In genomic region chr6:170269151-170269872, GRCh38 we compare ENCODE assay signal across 15 cellular contexts. TPM values are rescaled to one million over a fixed set of nuclear protein-coding genes. Genes with fewer than 3 reads are reported as not detected.
DNase-seq lines count a peak whose midpoint lies in the region; ATAC-seq, FAIRE-seq and TF ChIP-seq lines count a peak whose summit lies in the region.
"Had no signal": no experiment of that assay in that cellular context is flagged by ENCODE, and none has a peak within 500 bp of the region (broad histone marks: within the 10 kb centered on the region; RNA-seq: fewer than 3 reads in every experiment).

No MANE protein-coding gene starts in this region.

- H4K20me1 ChIP-seq in HepG2 (ENCODE audit: insufficient read depth, low read length) = no peaks in the 10 kb centered on the region; the same call in 1 of the 2 replicates

- H3K4me2 ChIP-seq in HepG2 (ENCODE audit: low read depth, low read length) = no peak overlapping the region

- no peak overlapping the region for H2AFZ ChIP-seq in HepG2 (ENCODE audit: low read length)

- H3K9me3 ChIP-seq in HepG2 (ENCODE audit: low read length) = no peaks in the 10 kb centered on the region
- H3K9me3 ChIP-seq: left ventricle myocardium inferior had no signal

- H3K4me1 Mint-ChIP-seq in type B pancreatic cell (ENCODE audit: unreplicated experiment) = peaks cover 34% of the 10 kb centered on the region

- TF ChIP-seq POLR2A in HepG2 (IDR thresholded peaks at IDR 0.05; ENCODE audit: insufficient read depth in 1 of 2, low read depth in 2 of 2, low read length in 2 of 2) = no peak

- H3K36me3 ChIP-seq in HepG2 (replicated peaks in 1 of 2; ENCODE audit: control insufficient read depth in 1 of 2, insufficient read depth in 2 of 2, low read length in 2 of 2) = no peaks in the 10 kb centered on the region
- H3K36me3 ChIP-seq: left ventricle myocardium inferior had no signal

- no peak overlapping the region for H3K27ac ChIP-seq in HepG2 (ENCODE audit: extremely low read length, insufficient read depth, low read length)
- H3K27ac ChIP-seq: 22Rv1, left ventricle myocardium inferior had no signal

- ATAC-seq in HepG2 = peak; percentile 32
- ATAC-seq in GM21515 (IDR thresholded peaks at IDR 0.05; ENCODE audit: unreplicated experiment) = no peak
- ATAC-seq: activated naive CD8-positive, alpha-beta T cell treated with anti-CD3 and anti-CD28 coated beads, Interleukin-2, amount 50 U/mL, for 24 hours had no signal

- peak overlapping the region; percentile 89 for H3K27ac Mint-ChIP-seq in type B pancreatic cell
- H3K27ac Mint-ChIP-seq: activated naive CD8-positive, alpha-beta T cell treated with anti-CD3 and anti-CD28 coated beads, Interleukin-2, amount 50 U/mL, for 24 hours; stimulated activated naive CD8-positive, alpha-beta T cell treated with anti-CD3 and anti-CD28 coated beads, Interleukin-15, Interleukin-2, amounts not matched to agents 100 ng/mL and 50 ng/mL, for 24 hours had no signal

- BruUV-seq in HepG2 (replicated peaks; lab: Mats Ljungman, UMichigan) = no TSS peak

- CTCF ChIA-PET in HepG2 (lab: Yijun Ruan, JAX; ENCODE audit: low intra/inter-chr PET ratio, low total read pairs) = no interaction called here

- H3K9ac ChIP-seq in HepG2 (ENCODE audit: insufficient read depth, low read depth, low read length) = no peak overlapping the region

- peaks cover 9% of the 10 kb centered on the region for H3K27me3 Mint-ChIP-seq in type B pancreatic cell
- H3K27me3 Mint-ChIP-seq: stimulated activated naive CD8-positive, alpha-beta T cell treated with anti-CD3 and anti-CD28 coated beads, Interleukin-15, Interleukin-2, amounts not matched to agents 100 ng/mL and 50 ng/mL, for 24 hours had no signal

- TF ChIP-seq CTCF in HepG2 (CRISPR knock-in tag; IDR thresholded peaks at IDR 0.05) (no peak), type B pancreatic cell (conservative IDR thresholded peaks at IDR 0.05) (no peak)

- no peaks in the 10 kb centered on the region for H3K79me2 ChIP-seq in HepG2 (ENCODE audit: insufficient read depth, low read length)

- H3K4me3 Mint-ChIP-seq in type B pancreatic cell = peak overlapping the region; percentile 47
- H3K4me3 Mint-ChIP-seq: activated naive CD8-positive, alpha-beta T cell treated with anti-CD3 and anti-CD28 coated beads, Interleukin-2, amount 50 U/mL, for 24 hours; stimulated activated naive CD8-positive, alpha-beta T cell treated with anti-CD3 and anti-CD28 coated beads, Interleukin-15, Interleukin-2, amounts not matched to agents 100 ng/mL and 50 ng/mL, for 24 hours had no signal

- no peak for FAIRE-seq in HepG2 (lab: Jason Lieb, UNC)
- FAIRE-seq: TTC549 had no signal

- in situ Hi-C loops in HepG2 (cut with HindIII; ENCODE audit: extremely low pct_ligation_motif_present, low pct_unique_long_range_greater_than_20kb) = no loop called here

- DNase-seq in DMS 273 (lab: John Stamatoyannopoulos, UW; ENCODE audit: unreplicated experiment) (peak; percentile 24), DMS 273 treated with DMSO at 0.1 percent for 48 hours (lab: John Stamatoyannopoulos, UW) (no peak), NCI-H526 (lab: John Stamatoyannopoulos, UW) (peak; percentile 90 to 91), HepG2 (ENCODE audit: low spot score) (no peak), type B pancreatic cell (ENCODE audit: extremely low spot score, unreplicated experiment) (no peak), EL (no peak)
- no peak for DNase-seq in activated CD8-positive, alpha-beta memory T cell treated with anti-CD3 and anti-CD28 coated beads, Interleukin-2, amount 50 U/mL, for 4 hours
- DNase-seq: activated naive CD8-positive, alpha-beta T cell treated with anti-CD3 and anti-CD28 coated beads, Interleukin-2, amount 50 U/mL, for 24 hours; left ventricle myocardium inferior; occipital lobe; stimulated activated CD4-positive, alpha-beta T cell treated with anti-CD3 and anti-CD28 coated beads, Interleukin-4, amount 100 ng/mL, for 1 hour had no signal

- no peaks in the 10 kb centered on the region for H3K9me3 Mint-ChIP-seq in type B pancreatic cell
- H3K9me3 Mint-ChIP-seq: activated naive CD8-positive, alpha-beta T cell treated with anti-CD3 and anti-CD28 coated beads, Interleukin-2, amount 50 U/mL, for 24 hours; stimulated activated naive CD8-positive, alpha-beta T cell treated with anti-CD3 and anti-CD28 coated beads, Interleukin-15, Interleukin-2, amounts not matched to agents 100 ng/mL and 50 ng/mL, for 24 hours had no signal

- H3K27me3 ChIP-seq in HepG2 (ENCODE audit: control insufficient read depth in 1 of 2, insufficient read depth in 2 of 2, low read length in 2 of 2) = peaks cover 34 to 82% of the 10 kb centered on the region in 2 experiments

- H3K36me3 Mint-ChIP-seq in type B pancreatic cell = no peaks in the 10 kb centered on the region

- no peak for TF ChIP-seq RAD21 in HepG2 (CRISPR knock-in tag; IDR thresholded peaks at IDR 0.05)

- intact Hi-C loops in HepG2 (cut with micrococcal nuclease; ENCODE audit: unreplicated experiment) = no loop called here

- POLR2A ChIA-PET in HepG2 (lab: Yijun Ruan, JAX) = no interaction called here

- WGBS in HepG2 (ENCODE audit: low lambda C conversion rate) = 32% methylated on average over 9 of the region's 23 CpGs

- H3K4me1 ChIP-seq in HepG2 (ENCODE audit: insufficient read depth, low read length) = peaks cover 12% of the 10 kb centered on the region

- H3K4me3 ChIP-seq in HepG2 (replicated peaks in 1 of 3; ENCODE audit: insufficient read depth in 1 of 3, low read depth in 2 of 3, low read length in 3 of 3) = no peak overlapping the region
- H3K4me3 ChIP-seq: left ventricle myocardium inferior had no signal

- TF ChIP-seq EP300 in HepG2 (IDR thresholded peaks at IDR 0.05; ENCODE audit: low read depth in 2 of 2, low read length in 2 of 2) = no peak
- TF ChIP-seq EP300 in HepG2 (CRISPR knock-in tag; IDR thresholded peaks at IDR 0.05; ENCODE audit: borderline replicate concordance) = no peak

TF ChIP-seq in HepG2, 621 proteins besides CTCF, POLR2A, EP300 and RAD21:
- TF ChIP-seq ZNF3 (CRISPR knock-in tag; IDR thresholded peaks at IDR 0.05) = no peak
- TF ChIP-seq KDM2A (CRISPR knock-in tag; IDR thresholded peaks at IDR 0.05; ENCODE audit: borderline replicate concordance, low read depth) = no peak
- no peak for TF ChIP-seq EEA1 (CRISPR knock-in tag; IDR thresholded peaks at IDR 0.05; ENCODE audit: borderline replicate concordance)

RNA-seq across cellular contexts. Expression of gene DLL1, which starts 21.6 kb away (rescaled TPM):
- total RNA-seq in HepG2 (2016; rRNA removed; fragmentation: Illumina TruSeq; extraction: Trizol) (not detected in 2 replicates), type B pancreatic cell (ENCODE audit: low replicate concordance) (4.2 and 11.7 TPM in 2 replicates)
- not detected in 2 replicates for total RNA-seq in HepG2 (2016; cell fraction: cytosol; rRNA removed; fragmentation: Illumina TruSeq; extraction: Trizol; ENCODE audit: low read depth)
- not detected in 2 replicates for total RNA-seq in HepG2 (2016; cell fraction: insoluble cytoplasmic fraction; rRNA removed; fragmentation: Illumina TruSeq; extraction: Trizol)
- not detected in 2 replicates for total RNA-seq in HepG2 (2016; cell fraction: membrane; rRNA removed; fragmentation: Illumina TruSeq; extraction: Trizol)
- total RNA-seq in HepG2 (2016; cell fraction: nucleus; rRNA removed; fragmentation: Illumina TruSeq; extraction: Trizol) = not detected in 2 replicates
- polyA plus RNA-seq in HepG2 (2011; rRNA removed) = not detected in 2 replicates
- not detected in 2 replicates for polyA plus RNA-seq in HepG2 (2011; cell fraction: cytosol; rRNA removed)
- 0.10 TPM in 2 replicates for polyA plus RNA-seq in HepG2 (2011; cell fraction: nucleus; rRNA removed)
- polyA plus RNA-seq in HepG2 (2012) = not detected in 2 replicates
- polyA plus RNA-seq in HepG2 (2016; cell fraction: cytosol; fragmentation: Illumina TruSeq; extraction: Trizol; ENCODE audit: low read depth) = not detected in 2 replicates
- not detected in 2 replicates for polyA plus RNA-seq in HepG2 (2016; cell fraction: insoluble cytoplasmic fraction; fragmentation: Illumina TruSeq; extraction: Trizol; ENCODE audit: low read depth)
- not detected in 2 replicates for polyA plus RNA-seq in HepG2 (2016; cell fraction: membrane; fragmentation: Illumina TruSeq; extraction: Trizol; ENCODE audit: low read depth)
- not detected in 2 replicates for polyA plus RNA-seq in HepG2 (2016; cell fraction: nucleus; fragmentation: Illumina TruSeq; extraction: Trizol; ENCODE audit: insufficient read depth, low read depth)
- not detected in 2 replicates for polyA minus RNA-seq in HepG2 (2011; rRNA and poly(A)+ RNA removed; ENCODE audit: low replicate concordance)
- polyA minus RNA-seq in HepG2 (2011; cell fraction: cytosol; rRNA and poly(A)+ RNA removed) = not detected in 2 replicates
- polyA minus RNA-seq in HepG2 (2011; cell fraction: nucleus; rRNA and poly(A)+ RNA removed) = not detected in 2 replicates

RNA-seq across cellular contexts. Expression of gene FAM120B, which starts 37.2 kb away (rescaled TPM):
- total RNA-seq in HepG2 (2016; rRNA removed; fragmentation: Illumina TruSeq; extraction: Trizol) (10.7 and 18.3 TPM in 2 replicates), type B pancreatic cell (ENCODE audit: low replicate concordance) (37.7 and 40.5 TPM in 2 replicates)
- 14.5 and 14.8 TPM in 2 replicates for total RNA-seq in HepG2 (2016; cell fraction: cytosol; rRNA removed; fragmentation: Illumina TruSeq; extraction: Trizol; ENCODE audit: low read depth)
- total RNA-seq in HepG2 (2016; cell fraction: insoluble cytoplasmic fraction; rRNA removed; fragmentation: Illumina TruSeq; extraction: Trizol) = 10.1 and 18.3 TPM in 2 replicates
- total RNA-seq in HepG2 (2016; cell fraction: membrane; rRNA removed; fragmentation: Illumina TruSeq; extraction: Trizol) = 18.9 and 22.2 TPM in 2 replicates
- 16.8 and 19.1 TPM in 2 replicates for total RNA-seq in HepG2 (2016; cell fraction: nucleus; rRNA removed; fragmentation: Illumina TruSeq; extraction: Trizol)
- 9.2 and 10.8 TPM in 2 replicates for polyA plus RNA-seq in HepG2 (2011; rRNA removed)
- polyA plus RNA-seq in HepG2 (2011; cell fraction: cytosol; rRNA removed) = 6.1 and 6.8 TPM in 2 replicates
- polyA plus RNA-seq in HepG2 (2011; cell fraction: nucleus; rRNA removed) = 11.2 and 14.9 TPM in 2 replicates
- polyA plus RNA-seq in HepG2 (2012) = 10.6 and 12.8 TPM in 2 replicates
- 1.4 and 1.6 TPM in 2 replicates for polyA plus RNA-seq in HepG2 (2016; cell fraction: cytosol; fragmentation: Illumina TruSeq; extraction: Trizol; ENCODE audit: low read depth)
- polyA plus RNA-seq in HepG2 (2016; cell fraction: insoluble cytoplasmic fraction; fragmentation: Illumina TruSeq; extraction: Trizol; ENCODE audit: low read depth) = 21.6 TPM in 2 replicates
- polyA plus RNA-seq in HepG2 (2016; cell fraction: membrane; fragmentation: Illumina TruSeq; extraction: Trizol; ENCODE audit: low read depth) = 2.6 and 3.5 TPM in 2 replicates
- 17.9 and 21.0 TPM in 2 replicates for polyA plus RNA-seq in HepG2 (2016; cell fraction: nucleus; fragmentation: Illumina TruSeq; extraction: Trizol; ENCODE audit: insufficient read depth, low read depth)
- 18.9 and 22.3 TPM in 2 replicates for polyA minus RNA-seq in HepG2 (2011; rRNA and poly(A)+ RNA removed; ENCODE audit: low replicate concordance)
- 8.3 and 10.0 TPM in 2 replicates for polyA minus RNA-seq in HepG2 (2011; cell fraction: cytosol; rRNA and poly(A)+ RNA removed)
- 39.7 and 55.7 TPM in 2 replicates for polyA minus RNA-seq in HepG2 (2011; cell fraction: nucleus; rRNA and poly(A)+ RNA removed)

Comparison
In these comparisons a context has a peak if more than half of its experiments do, and no peak if none do; other contexts are left out.
1. DNase-seq: peak in DMS 273 (single experiment) and NCI-H526 (2 of 2); none in DMS 273 treated with DMSO at 0.1 percent for 48 hours (single experiment), HepG2 (single experiment), type B pancreatic cell (single experiment), EL (single experiment) and activated CD8-positive, alpha-beta memory T cell treated with anti-CD3 and anti-CD28 coated beads, Interleukin-2, amount 50 U/mL, for 4 hours (single experiment).